In the genomic region with DNA sequence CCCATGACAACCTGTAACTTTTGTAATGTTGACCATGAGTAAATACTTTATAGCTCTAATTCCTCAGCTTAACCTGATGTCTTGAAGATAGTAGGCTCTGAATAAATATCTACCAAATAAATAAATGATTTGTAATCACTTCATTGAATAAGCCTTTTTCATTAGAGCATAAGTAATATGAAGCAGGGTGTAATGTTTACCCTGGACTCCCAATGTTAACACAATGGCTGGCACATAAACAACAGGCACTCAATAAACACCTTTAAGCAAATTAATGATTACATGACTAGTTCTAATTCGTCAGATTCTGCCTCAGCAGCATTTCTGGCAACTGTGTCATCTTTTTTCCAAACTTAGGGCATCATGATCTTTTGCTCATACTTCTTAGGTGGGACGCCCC, we compare ENCODE assay signal across 26 cellular contexts.
"Had no signal": no experiment of that assay in that cellular context is flagged by ENCODE, and none has a peak within 500 bp of the region (broad histone marks: within the 10 kb centered on the region; RNA-seq: fewer than 3 reads in every experiment).

No MANE protein-coding gene starts in this region.

- H3K4me3 ChIP-seq: ascending aorta, body of pancreas, breast epithelium, PC-9 had no signal

- DNase-seq: activated CD4-positive, alpha-beta T cell treated with anti-CD3 and anti-CD28 coated beads for 36 hours; activated CD4-positive, alpha-beta T cell treated with anti-CD3 and anti-CD28 coated beads, Interleukin-2, amount 10 ng/mL, durations not matched to agents 7 days and 5 days; activated CD4-positive, alpha-beta T cell treated with anti-CD3 and anti-CD28 coated beads, Interleukin-2, amount 50 U/mL, for 48 hours; activated CD8-positive, alpha-beta T cell treated with anti-CD3 and anti-CD28 coated beads, Interleukin-2, amount 10 ng/mL, durations not matched to agents 7 days and 5 days; activated gamma-delta T cell; activated naive CD4-positive, alpha-beta T cell treated with Interleukin-2 at 50 U/mL for 16 hours; activated naive CD8-positive, alpha-beta T cell treated with anti-CD3 and anti-CD28 coated beads, Interleukin-2, amount 10 ng/mL, durations not matched to agents 7 days and 5 days; activated T-cell treated with anti-CD3 and anti-CD28 coated beads, Interleukin-2, amount 50 U/mL, for 24 hours; amygdala; body of pancreas; Karpas-422; KBM-7; NCI-H1048; NCI-H1436 treated with DMSO at 0.1 percent for 48 hours; NCI-H1694 treated with DMSO at 0.1 percent for 48 hours; NCI-H2029; NCI-H345; NCI-H524 treated with DMSO at 0.1 percent for 48 hours; NK-92 treated with Interleukin-12 subunit alpha and Interleukin-12 subunit beta, amount 100 ng/mL, for 24 hours; SIG-M5; T1000 had no signal

- H3K27me3 ChIP-seq: ascending aorta, body of pancreas, breast epithelium had no signal

- H3K27ac ChIP-seq: ascending aorta, body of pancreas, breast epithelium, PC-9, RWPE1 had no signal

- H3K9me3 ChIP-seq: ascending aorta, body of pancreas, breast epithelium had no signal

- H3K4me2 ChIP-seq: PC-9 had no signal

- H3K36me3 ChIP-seq: ascending aorta, breast epithelium had no signal

- ATAC-seq: activated CD4-positive, alpha-beta T cell treated with anti-CD3 and anti-CD28 coated beads for 36 hours; activated CD8-positive, alpha-beta T cell treated with anti-CD3 and anti-CD28 coated beads, Interleukin-2, amount 10 ng/mL, durations not matched to agents 7 days and 5 days; body of pancreas; Right ventricle myocardium inferior had no signal

- H2AFZ ChIP-seq: PC-9 had no signal

- H3K4me1 ChIP-seq: ascending aorta, body of pancreas, breast epithelium had no signal
